ENCODE assay signal across 1 cellular context in the genomic region with DNA sequence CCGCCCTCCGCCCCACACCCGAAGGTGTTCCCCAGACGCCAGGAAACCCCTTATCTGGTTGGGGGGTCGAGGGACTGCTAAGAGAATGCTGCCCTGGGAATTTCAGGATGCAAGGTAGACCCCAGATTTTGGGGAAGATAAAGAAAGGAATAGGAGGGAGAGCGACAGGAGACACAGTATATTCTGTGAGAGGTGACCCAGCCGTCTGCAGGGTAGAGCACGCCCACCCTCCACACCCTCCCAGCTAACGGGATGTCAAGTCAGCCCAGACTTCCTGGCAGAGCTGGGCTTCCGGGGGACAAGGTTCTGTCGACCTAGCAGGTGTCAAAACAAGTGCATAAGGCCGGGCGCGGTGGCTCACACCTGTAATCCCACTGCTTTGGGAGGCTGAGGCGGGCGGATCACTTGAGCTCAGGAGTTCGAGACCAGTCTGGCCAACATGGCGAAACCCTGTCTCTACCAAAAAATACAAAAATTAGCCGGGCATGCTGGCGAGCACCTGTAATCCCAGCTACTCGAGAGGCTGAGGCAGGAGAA.
TF ChIP-seq lines count a peak whose summit lies in the region.

No MANE protein-coding gene starts in this region.

TF ChIP-seq in neural cell, 6 proteins besides CTCF, POLR2A, EP300 and RAD21:
- TF ChIP-seq, protein P1, sequence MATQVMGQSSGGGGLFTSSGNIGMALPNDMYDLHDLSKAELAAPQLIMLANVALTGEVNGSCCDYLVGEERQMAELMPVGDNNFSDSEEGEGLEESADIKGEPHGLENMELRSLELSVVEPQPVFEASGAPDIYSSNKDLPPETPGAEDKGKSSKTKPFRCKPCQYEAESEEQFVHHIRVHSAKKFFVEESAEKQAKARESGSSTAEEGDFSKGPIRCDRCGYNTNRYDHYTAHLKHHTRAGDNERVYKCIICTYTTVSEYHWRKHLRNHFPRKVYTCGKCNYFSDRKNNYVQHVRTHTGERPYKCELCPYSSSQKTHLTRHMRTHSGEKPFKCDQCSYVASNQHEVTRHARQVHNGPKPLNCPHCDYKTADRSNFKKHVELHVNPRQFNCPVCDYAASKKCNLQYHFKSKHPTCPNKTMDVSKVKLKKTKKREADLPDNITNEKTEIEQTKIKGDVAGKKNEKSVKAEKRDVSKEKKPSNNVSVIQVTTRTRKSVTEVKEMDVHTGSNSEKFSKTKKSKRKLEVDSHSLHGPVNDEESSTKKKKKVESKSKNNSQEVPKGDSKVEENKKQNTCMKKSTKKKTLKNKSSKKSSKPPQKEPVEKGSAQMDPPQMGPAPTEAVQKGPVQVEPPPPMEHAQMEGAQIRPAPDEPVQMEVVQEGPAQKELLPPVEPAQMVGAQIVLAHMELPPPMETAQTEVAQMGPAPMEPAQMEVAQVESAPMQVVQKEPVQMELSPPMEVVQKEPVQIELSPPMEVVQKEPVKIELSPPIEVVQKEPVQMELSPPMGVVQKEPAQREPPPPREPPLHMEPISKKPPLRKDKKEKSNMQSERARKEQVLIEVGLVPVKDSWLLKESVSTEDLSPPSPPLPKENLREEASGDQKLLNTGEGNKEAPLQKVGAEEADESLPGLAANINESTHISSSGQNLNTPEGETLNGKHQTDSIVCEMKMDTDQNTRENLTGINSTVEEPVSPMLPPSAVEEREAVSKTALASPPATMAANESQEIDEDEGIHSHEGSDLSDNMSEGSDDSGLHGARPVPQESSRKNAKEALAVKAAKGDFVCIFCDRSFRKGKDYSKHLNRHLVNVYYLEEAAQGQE (IDR thresholded peaks at IDR 0.05; ENCODE audit: borderline replicate concordance) = no peak
- peak; percentile 1 for TF ChIP-seq SMC3 (conservative IDR thresholded peaks at IDR 0.05; ENCODE audit: poor library complexity)
